ENCODE assay signal across 19 cellular contexts in the genomic region with DNA sequence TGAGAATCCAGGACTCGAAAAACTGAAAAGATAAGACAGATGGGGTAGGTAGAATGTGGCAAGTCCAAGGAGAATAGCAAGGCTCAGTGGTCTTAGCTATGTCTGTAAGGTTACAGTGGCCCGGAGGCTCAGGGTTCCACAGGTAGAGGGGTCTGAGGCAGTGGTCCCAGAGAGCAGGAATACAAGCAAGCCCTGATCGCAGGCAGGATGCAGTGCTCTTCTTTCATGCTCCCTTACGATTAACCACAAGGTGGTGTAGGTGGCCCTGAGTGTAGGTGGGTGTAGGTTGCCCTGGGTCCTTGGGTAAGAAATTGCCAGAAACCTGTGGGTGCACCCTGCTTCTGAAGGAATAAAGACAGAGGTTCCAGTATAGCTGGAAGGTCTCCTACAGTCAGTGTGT.
DNase-seq lines count a peak whose midpoint lies in the region; TF ChIP-seq lines count a peak whose summit lies in the region.
"Had no signal": no experiment of that assay in that cellular context is flagged by ENCODE, and none has a peak within 500 bp of the region (broad histone marks: within the 10 kb centered on the region; RNA-seq: fewer than 3 reads in every experiment).

No MANE protein-coding gene starts in this region.

- H3K9me3 ChIP-seq in hepatocyte (ENCODE audit: low read depth) (no peaks in the 10 kb centered on the region), uterus (no peaks in the 10 kb centered on the region)

- no peaks in the 10 kb centered on the region for H4K20me1 ChIP-seq in hepatocyte (ENCODE audit: insufficient read depth, poor library complexity, severe bottlenecking)

- no peak overlapping the region for H3K27ac ChIP-seq in hepatocyte
- H3K27ac ChIP-seq in uterus = no peak overlapping the region

- H3K36me3 ChIP-seq in hepatocyte (replicated peaks; ENCODE audit: insufficient read depth, low read depth) = no peaks in the 10 kb centered on the region
- no peaks in the 10 kb centered on the region for H3K36me3 ChIP-seq in uterus

- peak; percentile 20 for TF ChIP-seq CTCF in GM12864 (IDR thresholded peaks at IDR 0.05; ENCODE audit: low read depth, low read length, missing control alignments)
- no peak for TF ChIP-seq CTCF in hepatocyte (IDR thresholded peaks at IDR 0.05; ENCODE audit: poor library complexity)
- no peak for TF ChIP-seq CTCF in uterus (IDR thresholded peaks at IDR 0.05)

- H3K4me1 ChIP-seq in hepatocyte (ENCODE audit: insufficient read depth) = peaks cover 7% of the 10 kb centered on the region
- no peaks in the 10 kb centered on the region for H3K4me1 ChIP-seq in uterus

- H3K9me2 ChIP-seq in hepatocyte (replicated peaks; ENCODE audit: insufficient read depth) = no peaks in the 10 kb centered on the region

- H3K79me2 ChIP-seq in hepatocyte = no peaks in the 10 kb centered on the region

- 69% methylated on average over 4 of the region's 4 CpGs for WGBS in hepatocyte (ENCODE audit: low lambda C conversion rate, missing lambda C conversion rate)

- no peak overlapping the region for H3K4me2 ChIP-seq in hepatocyte

- TF ChIP-seq POLR2A in uterus (IDR thresholded peaks at IDR 0.05) = no peak

- DNase-seq in COR-L47 (lab: John Stamatoyannopoulos, UW) (peak; percentile 7), GM12864 (ENCODE audit: low read depth) (no peak), NCI-H82 treated with DMSO at 0.1 percent for 48 hours (lab: John Stamatoyannopoulos, UW; ENCODE audit: unreplicated experiment) (peak; percentile 27), hepatocyte (ENCODE audit: low spot score) (peak; percentile 20), GF-D8 (lab: John Stamatoyannopoulos, UW) (no peak), uterus (no peak), posterior cingulate gyrus (no peak)
- DNase-seq in stimulated activated naive CD4-positive, alpha-beta T cell (lab: John Stamatoyannopoulos, UW) = no peak
- DNase-seq: activated CD4-positive, CD25-positive, alpha-beta regulatory T cell; activated CD8-positive, alpha-beta memory T cell treated with anti-CD3 and anti-CD28 coated beads, Interleukin-2, amount 50 U/mL, for 4 hours; C1 segment of cervical spinal cord; GM23248; head of caudate nucleus; KBM-7; left ventricle myocardium superior; NCI-H187 treated with DMSO at 0.1 percent for 48 hours; retina; stimulated activated CD4-positive, alpha-beta T cell treated with anti-CD3 and anti-CD28 coated beads, Interleukin-2, amount 100 ng/mL, for 24 hours; T-cell had no signal

- no peaks in the 10 kb centered on the region for H3K27me3 ChIP-seq in hepatocyte
- H3K27me3 ChIP-seq in uterus = no peaks in the 10 kb centered on the region

- intact Hi-C loops in uterus (cut with DNase I; ENCODE audit: low total_unique reads) = no loop called here
- intact Hi-C loops in posterior cingulate gyrus (cut with DNase I) = no loop called here

- H3K4me3 ChIP-seq in GM12864 (ENCODE audit: low read depth, low read length) (no peak overlapping the region), hepatocyte (no peak overlapping the region), uterus (no peak overlapping the region)
- H3K4me3 ChIP-seq: GM23248 had no signal

- H2AFZ ChIP-seq in hepatocyte = no peak overlapping the region

Comparison
In these comparisons a context has a peak if more than half of its experiments do, and no peak if none do; other contexts are left out.
1. DNase-seq: peak in COR-L47 (single experiment), NCI-H82 treated with DMSO at 0.1 percent for 48 hours (single experiment) and hepatocyte (single experiment); none in GM12864 (single experiment), GF-D8 (single experiment), uterus (0 of 2), posterior cingulate gyrus (0 of 10) and stimulated activated naive CD4-positive, alpha-beta T cell (0 of 6).